Comparison of ENCODE assay signal across 23 cellular contexts in the genomic region with DNA sequence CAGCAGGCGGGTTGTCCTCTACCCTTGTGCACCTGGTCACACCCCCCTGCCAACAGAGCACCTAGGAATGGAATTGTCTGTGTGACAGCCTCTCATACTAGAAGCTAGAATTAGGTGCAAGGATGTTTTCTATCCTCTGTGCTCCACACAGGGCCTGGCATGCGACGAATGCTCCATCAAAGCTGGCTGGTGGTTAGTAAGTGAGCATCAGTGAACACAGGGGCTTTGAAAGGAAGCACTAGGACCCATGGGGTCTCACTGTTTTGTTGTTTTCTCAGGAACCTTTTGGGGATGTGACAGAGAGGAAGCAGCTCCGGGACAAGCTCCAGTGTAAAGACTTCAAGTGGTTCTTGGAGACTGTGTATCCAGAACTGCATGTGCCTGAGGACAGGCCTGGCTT.
"Had no signal": no experiment of that assay in that cellular context is flagged by ENCODE, and none has a peak within 500 bp of the region (broad histone marks: within the 10 kb centered on the region; RNA-seq: fewer than 3 reads in every experiment).

No MANE protein-coding gene starts in this region.

- H3K4me3 ChIP-seq: neural progenitor cell, ovary, psoas muscle, right lobe of liver, sigmoid colon, stomach, thoracic aorta, thyroid gland, tibial nerve, upper lobe of left lung, vagina had no signal

- H3K4me1 ChIP-seq: neural progenitor cell, parathyroid adenoma, psoas muscle, right lobe of liver, stomach, thyroid gland, upper lobe of left lung, vagina had no signal

- H3K27ac ChIP-seq: neural progenitor cell, ovary, parathyroid adenoma, psoas muscle, right lobe of liver, stomach, thoracic aorta, thyroid gland, tibial nerve, upper lobe of left lung, vagina had no signal

- H3K9me3 ChIP-seq: ovary, psoas muscle, right lobe of liver, sigmoid colon, stomach, thoracic aorta, thyroid gland, tibial nerve, upper lobe of left lung, vagina had no signal

- H3K27me3 ChIP-seq: neural progenitor cell, ovary, right lobe of liver, sigmoid colon, stomach, thyroid gland, tibial nerve, upper lobe of left lung, vagina had no signal

- H3K36me3 ChIP-seq: neural progenitor cell, ovary, right lobe of liver, thoracic aorta, tibial nerve, vagina had no signal

- DNase-seq: occipital lobe; ovary; posterior cingulate gyrus; psoas muscle; right cardiac atrium; right lobe of liver; sigmoid colon; small intestine; stimulated activated CD4-positive, alpha-beta T cell treated with anti-CD3 and anti-CD28 coated beads, Interleukin-15, amount 100 ng/mL, for 24 hours; stimulated activated CD4-positive, alpha-beta T cell treated with anti-CD3 and anti-CD28 coated beads, Interleukin-2, amount 100 ng/mL, for 24 hours; stimulated activated CD4-positive, alpha-beta T cell treated with anti-CD3 and anti-CD28 coated beads, Interleukin-2, amount 100 ng/mL, for 48 hours; stimulated activated CD4-positive, alpha-beta T cell treated with anti-CD3 and anti-CD28 coated beads, Interleukin-4, amount 100 ng/mL, for 24 hours; stimulated activated naive B cell treated with anti-CD40 and anti-IgM and Interleukin-4, amounts not matched to agents 10 μg/mL and 1 μg/mL and 100 μg/mL, for 72 hours; stimulated activated naive CD4-positive, alpha-beta T cell treated with Interleukin-2 at 50 U/mL for 16 hours; stomach; thyroid gland; trophoblast cell; upper lobe of left lung had no signal
